Comparison of ENCODE assay signal across 36 cellular contexts in the genomic region with DNA sequence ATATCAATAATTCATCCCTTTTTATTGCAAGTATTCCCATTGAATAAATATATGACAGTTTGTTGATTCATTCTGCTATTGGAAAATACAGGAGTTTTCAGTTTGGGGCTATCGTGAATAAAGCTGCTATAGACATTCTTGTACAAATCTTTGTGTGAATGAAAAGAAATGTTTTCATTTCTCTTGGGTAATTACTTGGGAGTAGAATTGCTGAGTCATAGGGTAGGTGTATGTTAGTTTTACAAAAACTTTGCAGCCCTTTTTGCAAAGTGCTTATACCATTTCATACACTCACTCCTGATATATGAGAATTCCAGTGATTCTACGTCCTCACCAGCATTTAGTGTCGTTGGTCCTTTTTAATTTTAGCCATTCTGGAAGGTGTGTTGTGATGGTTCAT. TPM values are rescaled to one million over a fixed set of nuclear protein-coding genes. Genes with fewer than 3 reads are reported as not detected.
"Had no signal": no experiment of that assay in that cellular context is flagged by ENCODE, and none has a peak within 500 bp of the region (broad histone marks: within the 10 kb centered on the region; RNA-seq: fewer than 3 reads in every experiment).

No MANE protein-coding gene starts in this region.

- H3K27ac ChIP-seq: adrenal gland, ascending aorta, breast epithelium, coronary artery, dorsolateral prefrontal cortex, esophagus muscularis mucosa, foreskin keratinocyte, gastrocnemius medialis, heart left ventricle, WERI-Rb-1 had no signal

- H3K36me3 ChIP-seq: adrenal gland, ascending aorta, breast epithelium, esophagus muscularis mucosa, gastrocnemius medialis, heart left ventricle, WERI-Rb-1 had no signal

- H3K9me3 ChIP-seq: adrenal gland, ascending aorta, breast epithelium, gastrocnemius medialis had no signal

- H3K4me3 ChIP-seq: adrenal gland, ascending aorta, breast epithelium, coronary artery, dorsolateral prefrontal cortex, esophagus muscularis mucosa, gastrocnemius medialis, heart left ventricle had no signal

- H3K27me3 ChIP-seq: adrenal gland, ascending aorta, breast epithelium, dorsolateral prefrontal cortex, esophagus muscularis mucosa, foreskin keratinocyte, gastrocnemius medialis had no signal

- H3K4me1 ChIP-seq: adrenal gland, ascending aorta, breast epithelium, esophagus muscularis mucosa, foreskin keratinocyte, gastrocnemius medialis, heart left ventricle had no signal

- ATAC-seq: activated CD4-positive, CD25-positive, alpha-beta regulatory T cell treated with anti-CD3 and anti-CD28 coated beads, Interleukin-2, amount 50 U/mL, for 24 hours; activated CD8-positive, alpha-beta memory T cell treated with anti-CD3 and anti-CD28 coated beads, Interleukin-2, amount 10 ng/mL, durations not matched to agents 7 days and 5 days; activated CD8-positive, alpha-beta T cell treated with anti-CD3 and anti-CD28 coated beads, Interleukin-2, amount 10 ng/mL, durations not matched to agents 7 days and 5 days; activated naive CD8-positive, alpha-beta T cell treated with anti-CD3 and anti-CD28 coated beads, Interleukin-2, amount 50 U/mL, for 24 hours; foreskin keratinocyte; gastrocnemius medialis; heart left ventricle; T-helper 17 cell had no signal

- DNase-seq: activated B cell treated with CpG ODN at 0.5 μM for 24 hours; activated CD4-positive, alpha-beta T cell treated with anti-CD3 and anti-CD28 coated beads for 48 hours; activated CD4-positive, alpha-beta T cell treated with anti-CD3 and anti-CD28 coated beads, Interleukin-2, amount 50 U/mL, for 1 hour; activated CD4-positive, alpha-beta T cell treated with anti-CD3 and anti-CD28 coated beads, Interleukin-2, amount 50 U/mL, for 48 hours; activated CD8-positive, alpha-beta memory T cell treated with anti-CD3 and anti-CD28 coated beads, Interleukin-2, amount 10 ng/mL, durations not matched to agents 7 days and 5 days; activated CD8-positive, alpha-beta memory T cell treated with anti-CD3 and anti-CD28 coated beads, Interleukin-2, amount 50 U/mL, for 4 hours; activated CD8-positive, alpha-beta T cell treated with anti-CD3 and anti-CD28 coated beads, Interleukin-2, amount 10 ng/mL, durations not matched to agents 7 days and 5 days; activated effector memory CD4-positive, alpha-beta T cell treated with anti-CD3 and anti-CD28 coated beads, Interleukin-2, amount 50 U/mL, for 16 hours; activated naive CD4-positive, alpha-beta T cell treated with anti-CD3 and anti-CD28 coated beads for 36 hours; activated naive CD8-positive, alpha-beta T cell treated with anti-CD3 and anti-CD28 coated beads for 36 hours; activated naive CD8-positive, alpha-beta T cell treated with anti-CD3 and anti-CD28 coated beads, Interleukin-2, amount 50 U/mL, for 24 hours; activated T-cell treated with anti-CD3 and anti-CD28 coated beads, Interleukin-2, amount 50 U/mL, for 1 hour; activated T-cell treated with anti-CD3 and anti-CD28 coated beads, Interleukin-2, amount 50 U/mL, for 48 hours; adrenal gland; dorsolateral prefrontal cortex; effector memory CD4-positive, alpha-beta T cell; endodermal cell; erythroblast; foreskin keratinocyte; gastrocnemius medialis; glutamatergic neuron; heart left ventricle; T-helper 1 cell; T-helper 17 cell; T1000; WERI-Rb-1 had no signal

RNA-seq across cellular contexts. Expression of a gene that starts 6.9 kb away (rescaled TPM):
- total RNA-seq: activated B cell treated with CpG ODN at 0.5 μM for 24 hours; activated CD8-positive, alpha-beta memory T cell treated with anti-CD3 and anti-CD28 coated beads for 36 hours; activated CD8-positive, alpha-beta memory T cell treated with anti-CD3 and anti-CD28 coated beads, Interleukin-2, amount 10 ng/mL, durations not matched to agents 7 days and 5 days; activated CD8-positive, alpha-beta T cell treated with anti-CD3 and anti-CD28 coated beads, Interleukin-2, amount 10 ng/mL, durations not matched to agents 7 days and 5 days; activated naive CD4-positive, alpha-beta T cell treated with anti-CD3 and anti-CD28 coated beads for 36 hours; activated naive CD8-positive, alpha-beta T cell treated with anti-CD3 and anti-CD28 coated beads for 36 hours; activated T-helper 1 cell treated with anti-CD3 and anti-CD28 coated beads, Interleukin-12 subunit alpha, Interleukin-12 subunit beta, Interleukin-2, Interleukin-4 antibody, amounts not matched to agents 30 ng/mL and 10 ng/mL and 1 ng/mL, durations not matched to agents 14 hours and 24 hours and 36 hours; activated T-helper 2 cell treated with anti-CD3 and anti-CD28 coated beads, Interferon-gamma antibody, Interleukin-2, Interleukin-4, amounts not matched to agents 10 μg/mL and 5 μg/mL and 100 μg/mL, durations not matched to agents 14 hours and 24 hours and 36 hours; adrenal gland; ascending aorta; breast epithelium; cardiac septum; cerebellum; dorsolateral prefrontal cortex; endodermal cell; esophagus muscularis mucosa; foreskin keratinocyte; gastrocnemius medialis; heart left ventricle; T-helper 17 cell had no signal
- polyA plus RNA-seq: adrenal gland, foreskin keratinocyte, heart left ventricle had no signal
